ENCODE assay signal across 10 cellular contexts in the genomic region with DNA sequence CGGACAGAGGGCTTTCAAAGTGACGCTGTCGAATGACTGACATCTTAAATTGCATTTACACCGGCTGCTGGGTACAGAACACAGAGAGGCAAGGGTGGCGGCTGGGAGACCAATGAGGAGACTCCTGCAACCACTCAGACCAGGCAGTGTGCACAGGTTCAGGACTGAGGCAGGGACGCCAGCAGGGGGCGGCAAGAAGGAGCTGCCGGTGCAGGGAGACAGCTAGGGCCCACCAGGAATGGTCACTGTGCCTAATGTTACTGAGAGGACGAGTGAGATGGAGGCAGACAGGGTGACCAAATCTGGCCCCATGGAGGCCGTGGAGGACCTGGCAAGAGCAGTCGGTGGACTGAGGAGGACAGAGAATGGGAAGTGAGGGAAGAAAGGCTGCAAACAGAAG. TPM values are rescaled to one million over a fixed set of nuclear protein-coding genes. Genes with fewer than 3 reads are reported as not detected.
DNase-seq lines count a peak whose midpoint lies in the region; TF ChIP-seq lines count a peak whose summit lies in the region.
"Had no signal": no experiment of that assay in that cellular context is flagged by ENCODE, and none has a peak within 500 bp of the region (broad histone marks: within the 10 kb centered on the region; RNA-seq: fewer than 3 reads in every experiment).

No MANE protein-coding gene starts in this region.

- peak; percentile 23 to 29 for DNase-seq in activated CD4-positive, alpha-beta T cell treated with anti-CD3 and anti-CD28 coated beads, Interleukin-2, amount 50 U/mL, for 48 hours
- no peak for DNase-seq in activated CD4-positive, alpha-beta T cell treated with anti-CD3 and anti-CD28 coated beads, Interleukin-2, amount 50 U/mL, for 4 hours
- DNase-seq in M059J (ENCODE audit: low read depth), result peak; percentile 12
- DNase-seq in osteoblast (ENCODE audit: insufficient read length, low spot score, missing footprints), result peak; percentile 62
- no peak for DNase-seq in amniotic stem cell (lab: John Stamatoyannopoulos, UW)
- no peak for DNase-seq in NCI-H2196 (lab: John Stamatoyannopoulos, UW; ENCODE audit: unreplicated experiment)
- DNase-seq in COR-L47 (lab: John Stamatoyannopoulos, UW), result no peak
- DNase-seq: naive B cell had no signal

- no peaks in the 10 kb centered on the region for H3K9me3 ChIP-seq in osteoblast (ENCODE audit: low read depth, low read length)
- H3K9me3 ChIP-seq: body of pancreas had no signal

- H3K27me3 ChIP-seq in osteoblast (ENCODE audit: insufficient read depth, low read length), result no peaks in the 10 kb centered on the region
- H3K27me3 ChIP-seq: body of pancreas had no signal

- H3K27ac Mint-ChIP-seq in brain, result no peak overlapping the region

- H3K4me1 Mint-ChIP-seq in brain, result no peaks in the 10 kb centered on the region

- H3K4me2 ChIP-seq in osteoblast (ENCODE audit: insufficient read depth, low read length), result no peak overlapping the region

- H2AFZ ChIP-seq in osteoblast (ENCODE audit: low read length), result no peak overlapping the region

- no peaks in the 10 kb centered on the region for H3K9me3 Mint-ChIP-seq in brain
- H3K9me3 Mint-ChIP-seq: naive B cell had no signal

- peak; percentile 24 to 61 for TF ChIP-seq CTCF in brain (conservative IDR thresholded peaks at IDR 0.05)
- peak; percentile 62 for TF ChIP-seq CTCF in osteoblast (IDR thresholded peaks at IDR 0.05; ENCODE audit: extremely low read depth, low read depth, low read length)

- H3K36me3 ChIP-seq in osteoblast (ENCODE audit: insufficient read depth, low read length), result no peaks in the 10 kb centered on the region

- no peaks in the 10 kb centered on the region for H3K4me1 ChIP-seq in osteoblast (ENCODE audit: insufficient read depth, low read length)
- H3K4me1 ChIP-seq: body of pancreas had no signal

- no peaks in the 10 kb centered on the region for H3K79me2 ChIP-seq in osteoblast (ENCODE audit: insufficient read depth, low read length)

- H3K36me3 Mint-ChIP-seq in brain, result no peaks in the 10 kb centered on the region
- H3K36me3 Mint-ChIP-seq: naive B cell had no signal

- H3K4me3 ChIP-seq in osteoblast (ENCODE audit: insufficient read depth, low read length), result no peak overlapping the region
- H3K4me3 ChIP-seq: body of pancreas had no signal

- peaks cover 34% of the 10 kb centered on the region for H4K20me1 ChIP-seq in osteoblast (ENCODE audit: insufficient read depth, low read length)

- H3K27me3 Mint-ChIP-seq in brain, result peaks cover 11% of the 10 kb centered on the region

- no peak overlapping the region for H3K4me3 Mint-ChIP-seq in brain
- H3K4me3 Mint-ChIP-seq: naive B cell had no signal

- H3K27ac ChIP-seq in osteoblast (ENCODE audit: low read depth, low read length), result no peak overlapping the region
- H3K27ac ChIP-seq: body of pancreas had no signal

RNA-seq across cellular contexts. Expression of gene GLIS1, which starts 23.5 kb away (rescaled TPM):
- total RNA-seq in M059J (2014; rRNA removed; shearing (Covaris generic)), result 2.3 and 3.0 TPM in 2 replicates
- polyA plus RNA-seq in brain (ENCODE audit: insufficient read depth, low read depth, low replicate concordance), result 0.44 TPM
- 2.4 and 2.9 TPM in 2 replicates for total RNA-seq in osteoblast

Comparison
In these comparisons a context has a peak if more than half of its experiments do, and no peak if none do; other contexts are left out.
1. DNase-seq: peak in activated CD4-positive, alpha-beta T cell treated with anti-CD3 and anti-CD28 coated beads, Interleukin-2, amount 50 U/mL, for 48 hours (2 of 2), M059J (single experiment) and osteoblast (single experiment); none in activated CD4-positive, alpha-beta T cell treated with anti-CD3 and anti-CD28 coated beads, Interleukin-2, amount 50 U/mL, for 4 hours (0 of 2), amniotic stem cell (single experiment), NCI-H2196 (single experiment) and COR-L47 (single experiment).